Comparison of ENCODE assay signal across 8 cellular contexts in the genomic region with DNA sequence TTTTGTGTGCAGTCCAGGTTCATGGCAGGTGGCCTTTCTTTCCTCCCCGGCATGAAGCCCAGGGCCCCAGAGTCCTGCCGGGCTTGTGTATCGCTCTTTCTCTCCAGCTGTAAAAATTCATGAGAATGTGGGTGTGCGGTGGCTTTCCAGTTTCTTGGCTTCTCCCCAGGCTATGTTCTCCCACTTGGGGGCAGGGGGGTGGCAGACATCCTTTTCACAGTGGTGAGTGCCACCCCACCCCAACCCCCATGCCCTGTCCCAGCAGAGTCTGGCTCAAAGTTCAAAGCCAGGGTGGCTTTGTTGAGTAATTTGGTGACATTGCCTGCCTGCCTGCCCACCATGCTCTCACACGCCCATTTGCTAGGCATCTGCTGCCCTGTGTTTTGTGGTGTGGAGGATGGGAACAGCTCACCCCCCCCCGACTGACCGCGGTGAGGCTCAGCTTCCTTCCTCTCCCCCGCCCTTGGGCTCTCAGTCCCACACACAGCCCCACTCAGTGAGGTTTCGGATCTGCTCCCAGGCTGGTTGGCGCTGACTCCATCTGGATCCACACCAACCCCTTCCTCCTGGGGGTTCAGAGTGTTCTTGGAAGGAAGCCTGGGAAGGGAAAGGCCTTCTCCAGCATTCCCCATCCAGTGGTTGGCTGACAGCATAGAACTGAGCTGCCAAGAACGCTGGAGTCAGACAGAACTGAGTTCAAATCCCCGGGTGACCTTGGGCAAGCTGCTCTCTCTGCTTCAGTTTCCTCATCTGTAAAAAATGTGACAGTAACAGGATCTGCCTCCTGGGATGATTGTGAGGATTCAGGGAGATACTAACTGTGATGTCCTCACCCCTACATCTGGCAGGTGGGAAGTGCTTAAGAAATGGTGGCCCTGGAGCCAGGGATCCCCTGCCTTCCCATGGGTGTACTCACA. TPM values are rescaled to one million over a fixed set of nuclear protein-coding genes. Genes with fewer than 3 reads are reported as not detected.
A peak's percentile ranks its signal among the peaks of the same experiment; 100 is the strongest.
DNase-seq lines count a peak whose midpoint lies in the region; ATAC-seq, FAIRE-seq and TF ChIP-seq lines count a peak whose summit lies in the region.

No MANE protein-coding gene starts in this region.

- peaks cover 39% of the 10 kb centered on the region for H3K4me1 ChIP-seq in BE2C

- no peak for FAIRE-seq in frontal cortex (lab: Jason Lieb, UNC)

- H3K4me3 ChIP-seq in BE2C (ENCODE audit: low read depth, low read length) (peak overlapping the region; percentile 21), WI38 (ENCODE audit: low read depth, low read length) (peak overlapping the region; percentile 32)

- H3K9me3 ChIP-seq in BE2C = no peaks in the 10 kb centered on the region

- TF ChIP-seq CTCF in BE2C (IDR thresholded peaks at IDR 0.05; ENCODE audit: low read depth, low read length) = no peak
- no peak for TF ChIP-seq CTCF in WI38 (IDR thresholded peaks at IDR 0.05; ENCODE audit: low read depth, low read length)

- peak; percentile 53 for ATAC-seq in GM19324 (IDR thresholded peaks at IDR 0.05; ENCODE audit: low FRiP score, unreplicated experiment)
- peak; percentile 62 for ATAC-seq in HG03442 (IDR thresholded peaks at IDR 0.05; ENCODE audit: unreplicated experiment)

- H3K27me3 ChIP-seq in BE2C = no peaks in the 10 kb centered on the region

- H3K36me3 ChIP-seq in BE2C = no peaks in the 10 kb centered on the region

- DNase-seq in BE2C (no peak), frontal cortex (ENCODE audit: low spot score in 2 of 2) (peak; percentile 35 to 69), nucleus accumbens (lab: John Stamatoyannopoulos, UW) (peak; percentile 33 to 91 (median 78)), COLO668 (lab: John Stamatoyannopoulos, UW; ENCODE audit: unreplicated experiment) (no peak), NCI-H526 treated with DMSO at 0.1 percent for 48 hours (lab: John Stamatoyannopoulos, UW) (no peak)

RNA-seq across cellular contexts. Expression of gene CHD9, which starts 36.1 kb away (rescaled TPM):
- polyA plus RNA-seq in BE2C (2012; ENCODE audit: insufficient read depth, insufficient read length, low read depth) = 16.0 TPM
- 167 TPM for total RNA-seq in frontal cortex

RNA-seq across cellular contexts. Expression of gene CHD9NB, which starts 38.2 kb away (rescaled TPM):
- polyA plus RNA-seq in BE2C (2012; ENCODE audit: insufficient read depth, insufficient read length, low read depth) = not detected
- 0.41 TPM for total RNA-seq in frontal cortex

Comparison
In these comparisons a context has a peak if more than half of its experiments do, and no peak if none do; other contexts are left out.
1. DNase-seq: peak in frontal cortex (2 of 2) and nucleus accumbens (56 of 56); none in BE2C (single experiment), COLO668 (single experiment) and NCI-H526 treated with DMSO at 0.1 percent for 48 hours (single experiment).